ENCODE assay signal across 1 cellular context in genomic region chr20:44336725-44337380, GRCh38.
A peak's percentile ranks its signal among the peaks of the same experiment; 100 is the strongest.
TF ChIP-seq lines count a peak whose summit lies in the region.

TSS of gene R3HDML (plus strand) at chr20:44337043. CDS start at chr20:44337158, 115 bp downstream.

TF ChIP-seq in HepG2, 621 proteins besides CTCF, POLR2A, EP300 and RAD21 (continued from another document):
- no peak for TF ChIP-seq ZNF18 (CRISPR knock-in tag; IDR thresholded peaks at IDR 0.05; ENCODE audit: insufficient replicate concordance)
- no peak for TF ChIP-seq ZNF644 (CRISPR knock-in tag; IDR thresholded peaks at IDR 0.05; ENCODE audit: low read depth)
- TF ChIP-seq ZNF263 (CRISPR knock-in tag; IDR thresholded peaks at IDR 0.05): no peak
- TF ChIP-seq ZNF562 (CRISPR knock-in tag; IDR thresholded peaks at IDR 0.05; ENCODE audit: borderline replicate concordance): no peak
- TF ChIP-seq MEF2D (CRISPR knock-in tag; IDR thresholded peaks at IDR 0.05): no peak
- 0 out of 2 replicates have a peak, but pooled peaks have one; percentile 55 for TF ChIP-seq EEA1 (CRISPR knock-in tag; IDR thresholded peaks at IDR 0.05; ENCODE audit: borderline replicate concordance)
- TF ChIP-seq ISL2 (CRISPR knock-in tag; IDR thresholded peaks at IDR 0.05): no peak
- TF ChIP-seq NRL (CRISPR knock-in tag; IDR thresholded peaks at IDR 0.05; ENCODE audit: borderline replicate concordance): no peak
